12 cellular contexts compared by ENCODE assay signal in genomic region chr6:30818426-30818841, GRCh38.
DNase-seq lines count a peak whose midpoint lies in the region; TF ChIP-seq lines count a peak whose summit lies in the region.
"Had no signal": no experiment of that assay in that cellular context is flagged by ENCODE, and none has a peak within 500 bp of the region (broad histone marks: within the 10 kb centered on the region; RNA-seq: fewer than 3 reads in every experiment).

No MANE protein-coding gene starts in this region.

- peaks cover 45% of the 10 kb centered on the region for H3K36me3 Mint-ChIP-seq in T-helper 1 cell treated with Interleukin-12 subunit alpha and Interleukin-12 subunit beta and Interleukin-4 antibody, amounts not matched to agents 30 μg/mL and 1 μg/mL, for 36 hours (ENCODE audit: low read depth)

- H3K9me3 Mint-ChIP-seq in T-helper 1 cell treated with Interleukin-12 subunit alpha and Interleukin-12 subunit beta and Interleukin-4 antibody, amounts not matched to agents 30 μg/mL and 1 μg/mL, for 36 hours, result peaks cover 10% of the 10 kb centered on the region

- peaks cover 66% of the 10 kb centered on the region for H3K4me1 Mint-ChIP-seq in T-helper 1 cell treated with Interleukin-12 subunit alpha and Interleukin-12 subunit beta and Interleukin-4 antibody, amounts not matched to agents 30 μg/mL and 1 μg/mL, for 36 hours (ENCODE audit: low read depth)

- H3K27ac Mint-ChIP-seq in T-helper 1 cell treated with Interleukin-12 subunit alpha and Interleukin-12 subunit beta and Interleukin-4 antibody, amounts not matched to agents 30 μg/mL and 1 μg/mL, for 36 hours, result peak overlapping the region; percentile 63
- H3K27ac Mint-ChIP-seq: B cell had no signal

- DNase-seq in T-helper 1 cell, result no peak
- peak; percentile 48 for DNase-seq in SK-MEL-5 (ENCODE audit: low read depth, low spot score)
- DNase-seq in fibroblast of mammary gland (ENCODE audit: low read depth), result peak; percentile 88
- no peak for DNase-seq in ecto neural progenitor cell (ENCODE audit: low spot score)
- no peak for DNase-seq in central memory CD4-positive, alpha-beta T cell
- DNase-seq in NCI-H2227 (lab: John Stamatoyannopoulos, UW; ENCODE audit: unreplicated experiment), result no peak
- DNase-seq: head of caudate nucleus, NCI-H2171, retina had no signal

- H3K4me3 ChIP-seq in fibroblast of mammary gland (ENCODE audit: control insufficient read depth, low read depth, low read length) (no peak overlapping the region), skeletal muscle satellite cell (ENCODE audit: low read length) (no peak overlapping the region)

- no peaks in the 10 kb centered on the region for H3K36me3 ChIP-seq in skeletal muscle satellite cell (ENCODE audit: insufficient read depth, low read length)

- no peak for TF ChIP-seq CTCF in fibroblast of mammary gland (conservative IDR thresholded peaks at IDR 0.05; ENCODE audit: control insufficient read depth, insufficient read depth, low read depth, low read length)

- H3K4me2 ChIP-seq in skeletal muscle satellite cell (ENCODE audit: low read length), result no peak overlapping the region

- in situ Hi-C loops in SK-MEL-5 (cut with HindIII; ENCODE audit: low pct_unique_long_range_greater_than_20kb, low sequenced_read_pairs), result no loop called here

- no peaks in the 10 kb centered on the region for H3K9me3 ChIP-seq in skeletal muscle satellite cell (replicated peaks; ENCODE audit: low read length)

- H3K4me3 Mint-ChIP-seq in T-helper 1 cell treated with Interleukin-12 subunit alpha and Interleukin-12 subunit beta and Interleukin-4 antibody, amounts not matched to agents 30 μg/mL and 1 μg/mL, for 36 hours, result no peak overlapping the region
- H3K4me3 Mint-ChIP-seq: B cell had no signal

- no peaks in the 10 kb centered on the region for H3K27me3 Mint-ChIP-seq in T-helper 1 cell treated with Interleukin-12 subunit alpha and Interleukin-12 subunit beta and Interleukin-4 antibody, amounts not matched to agents 30 μg/mL and 1 μg/mL, for 36 hours (ENCODE audit: low read depth)
- H3K27me3 Mint-ChIP-seq: B cell had no signal

- no peaks in the 10 kb centered on the region for H3K27me3 ChIP-seq in skeletal muscle satellite cell (ENCODE audit: control insufficient read depth, insufficient read depth, low read length)

- peaks cover 52% of the 10 kb centered on the region for H3K4me1 ChIP-seq in skeletal muscle satellite cell (ENCODE audit: control insufficient read depth, insufficient read depth, low read length)

- peak overlapping the region; percentile 68 for H3K9ac ChIP-seq in skeletal muscle satellite cell (ENCODE audit: low read depth, low read length)

Comparison
In these comparisons a context has a peak if more than half of its experiments do, and no peak if none do; other contexts are left out.
1. DNase-seq: peak in SK-MEL-5 (single experiment) and fibroblast of mammary gland (single experiment); none in T-helper 1 cell (0 of 5), ecto neural progenitor cell (single experiment), central memory CD4-positive, alpha-beta T cell (single experiment) and NCI-H2227 (single experiment).